In the genomic region with DNA sequence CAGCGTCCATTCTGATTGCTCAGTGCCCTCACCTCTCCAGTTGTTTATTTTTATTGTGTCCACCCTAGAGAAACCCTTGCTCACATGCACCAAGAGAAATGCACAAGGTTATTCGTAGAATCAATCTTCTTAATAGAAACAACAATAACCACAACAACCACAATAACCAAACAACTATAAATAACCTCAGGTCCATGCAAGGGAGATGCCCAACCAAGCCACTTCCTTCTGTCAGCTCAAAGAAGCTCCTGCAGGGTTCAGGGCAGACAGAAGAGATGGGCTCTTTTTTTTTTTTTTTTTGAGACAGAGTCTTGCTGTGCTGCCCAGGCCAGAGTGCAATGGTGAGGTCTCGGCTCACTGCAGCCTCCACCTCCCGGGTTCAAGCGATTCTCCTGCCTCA, we compare ENCODE assay signal across 18 cellular contexts. TPM values are rescaled to one million over a fixed set of nuclear protein-coding genes. Genes with fewer than 3 reads are reported as not detected.
DNase-seq lines count a peak whose midpoint lies in the region; ATAC-seq and TF ChIP-seq lines count a peak whose summit lies in the region.
"Had no signal": no experiment of that assay in that cellular context is flagged by ENCODE, and none has a peak within 500 bp of the region (broad histone marks: within the 10 kb centered on the region; RNA-seq: fewer than 3 reads in every experiment).

No MANE protein-coding gene starts in this region.

- no peaks in the 10 kb centered on the region for H4K20me1 ChIP-seq in KMS-11 (ENCODE audit: insufficient read depth)

- no peaks in the 10 kb centered on the region for H3K27me3 ChIP-seq in KMS-11 (ENCODE audit: insufficient read depth, low read depth)
- H3K27me3 ChIP-seq: Peyer's patch had no signal

- TF ChIP-seq CTCF in KMS-11 (conservative IDR thresholded peaks at IDR 0.05; ENCODE audit: low read depth, low read length), result no peak

- H3K9me3 Mint-ChIP-seq in activated naive CD8-positive, alpha-beta T cell treated with anti-CD3 and anti-CD28 coated beads, Interleukin-2, amount 10 ng/mL, durations not matched to agents 7 days and 5 days, result no peaks in the 10 kb centered on the region
- no peaks in the 10 kb centered on the region for H3K9me3 Mint-ChIP-seq in activated naive CD8-positive, alpha-beta T cell treated with anti-CD3 and anti-CD28 coated beads, Interleukin-2, amount 50 U/mL, for 24 hours
- H3K9me3 Mint-ChIP-seq in central memory CD8-positive, alpha-beta T cell, result no peaks in the 10 kb centered on the region
- H3K9me3 Mint-ChIP-seq in stimulated activated effector memory CD8-positive, alpha-beta T cell treated with anti-CD3 and anti-CD28 coated beads, Interleukin-12 subunit alpha, Interleukin-12 subunit beta, amount 100 ng/mL, for 72 hours, result no peaks in the 10 kb centered on the region
- H3K9me3 Mint-ChIP-seq: CD4-positive, alpha-beta T cell; H9 had no signal

- H3K27me3 Mint-ChIP-seq in activated naive CD8-positive, alpha-beta T cell treated with anti-CD3 and anti-CD28 coated beads, Interleukin-2, amount 10 ng/mL, durations not matched to agents 7 days and 5 days, result peaks cover 7% of the 10 kb centered on the region
- peaks cover 3% of the 10 kb centered on the region for H3K27me3 Mint-ChIP-seq in activated naive CD8-positive, alpha-beta T cell treated with anti-CD3 and anti-CD28 coated beads, Interleukin-2, amount 50 U/mL, for 24 hours
- H3K27me3 Mint-ChIP-seq in central memory CD8-positive, alpha-beta T cell, result no peaks in the 10 kb centered on the region
- H3K27me3 Mint-ChIP-seq: CD4-positive, alpha-beta T cell had no signal

- H3K36me3 ChIP-seq in KMS-11 (ENCODE audit: insufficient read depth), result no peaks in the 10 kb centered on the region
- H3K36me3 ChIP-seq: Peyer's patch had no signal

- H3K4me1 Mint-ChIP-seq in activated naive CD8-positive, alpha-beta T cell treated with anti-CD3 and anti-CD28 coated beads, Interleukin-2, amount 10 ng/mL, durations not matched to agents 7 days and 5 days, result peaks cover 14% of the 10 kb centered on the region
- peaks cover 18% of the 10 kb centered on the region for H3K4me1 Mint-ChIP-seq in activated naive CD8-positive, alpha-beta T cell treated with anti-CD3 and anti-CD28 coated beads, Interleukin-2, amount 50 U/mL, for 24 hours
- H3K4me1 Mint-ChIP-seq in central memory CD8-positive, alpha-beta T cell, result peaks cover 15% of the 10 kb centered on the region
- peaks cover 14% of the 10 kb centered on the region for H3K4me1 Mint-ChIP-seq in stimulated activated effector memory CD8-positive, alpha-beta T cell treated with anti-CD3 and anti-CD28 coated beads, Interleukin-12 subunit alpha, Interleukin-12 subunit beta, amount 100 ng/mL, for 72 hours

- no peak overlapping the region for H3K27ac Mint-ChIP-seq in activated naive CD8-positive, alpha-beta T cell treated with anti-CD3 and anti-CD28 coated beads, Interleukin-2, amount 10 ng/mL, durations not matched to agents 7 days and 5 days
- H3K27ac Mint-ChIP-seq in activated naive CD8-positive, alpha-beta T cell treated with anti-CD3 and anti-CD28 coated beads, Interleukin-2, amount 50 U/mL, for 24 hours, result no peak overlapping the region
- peak overlapping the region; percentile 74 for H3K27ac Mint-ChIP-seq in central memory CD8-positive, alpha-beta T cell (ENCODE audit: low read depth)
- no peak overlapping the region for H3K27ac Mint-ChIP-seq in stimulated activated effector memory CD8-positive, alpha-beta T cell treated with anti-CD3 and anti-CD28 coated beads, Interleukin-12 subunit alpha, Interleukin-12 subunit beta, amount 100 ng/mL, for 72 hours
- H3K27ac Mint-ChIP-seq: CD4-positive, alpha-beta T cell; H9 had no signal

- H3K9ac ChIP-seq in KMS-11, result no peak overlapping the region

- H3K4me1 ChIP-seq in KMS-11 (ENCODE audit: low read depth, poor library complexity, severe bottlenecking), result peaks cover 74% of the 10 kb centered on the region
- H3K4me1 ChIP-seq: Peyer's patch had no signal

- H3K4me3 Mint-ChIP-seq in activated naive CD8-positive, alpha-beta T cell treated with anti-CD3 and anti-CD28 coated beads, Interleukin-2, amount 10 ng/mL, durations not matched to agents 7 days and 5 days, result peak overlapping the region; percentile 21
- no peak overlapping the region for H3K4me3 Mint-ChIP-seq in activated naive CD8-positive, alpha-beta T cell treated with anti-CD3 and anti-CD28 coated beads, Interleukin-2, amount 50 U/mL, for 24 hours
- H3K4me3 Mint-ChIP-seq in central memory CD8-positive, alpha-beta T cell, result no peak overlapping the region
- H3K4me3 Mint-ChIP-seq in stimulated activated effector memory CD8-positive, alpha-beta T cell treated with anti-CD3 and anti-CD28 coated beads, Interleukin-12 subunit alpha, Interleukin-12 subunit beta, amount 100 ng/mL, for 72 hours, result no peak overlapping the region
- H3K4me3 Mint-ChIP-seq: CD4-positive, alpha-beta T cell; H9 had no signal

- no peak overlapping the region for H2AFZ ChIP-seq in KMS-11 (ENCODE audit: low read depth)

- ATAC-seq in activated naive CD8-positive, alpha-beta T cell treated with anti-CD3 and anti-CD28 coated beads, Interleukin-2, amount 10 ng/mL, durations not matched to agents 7 days and 5 days (ENCODE audit: low read depth), result no peak
- ATAC-seq in activated naive CD8-positive, alpha-beta T cell treated with anti-CD3 and anti-CD28 coated beads, Interleukin-2, amount 50 U/mL, for 24 hours, result no peak
- ATAC-seq in central memory CD8-positive, alpha-beta T cell (replicated peaks; ENCODE audit: extremely low read depth, poor library complexity, severe bottlenecking), result no peak
- no peak for ATAC-seq in HG03520 (IDR thresholded peaks at IDR 0.05; ENCODE audit: unreplicated experiment)
- no peak for ATAC-seq in activated CD4-positive, CD25-positive, alpha-beta regulatory T cell treated with anti-CD3 and anti-CD28 coated beads, Interleukin-2, amount 50 U/mL, for 24 hours
- no peak for ATAC-seq in stimulated activated effector memory CD8-positive, alpha-beta T cell treated with anti-CD3 and anti-CD28 coated beads, Interleukin-12 subunit alpha, Interleukin-12 subunit beta, amount 100 ng/mL, for 72 hours
- ATAC-seq: SK-N-SH treated with all-trans-retinoic acid at 6 μM for 48 hours had no signal

- no peak overlapping the region for H3K4me3 ChIP-seq in KMS-11 (IDR thresholded peaks at IDR 0.05; ENCODE audit: insufficient read depth, low read depth, low read length)
- H3K4me3 ChIP-seq: Peyer's patch had no signal

- H3K4me2 ChIP-seq in KMS-11, result peak overlapping the region; percentile 37

- H3K79me2 ChIP-seq in KMS-11 (ENCODE audit: insufficient read depth, low read depth), result no peaks in the 10 kb centered on the region

- peak overlapping the region; percentile 83; the same call in 1 of the 2 replicates for H3K27ac ChIP-seq in KMS-11
- H3K27ac ChIP-seq: Peyer's patch had no signal

- no peaks in the 10 kb centered on the region for H3K36me3 Mint-ChIP-seq in activated naive CD8-positive, alpha-beta T cell treated with anti-CD3 and anti-CD28 coated beads, Interleukin-2, amount 10 ng/mL, durations not matched to agents 7 days and 5 days
- no peaks in the 10 kb centered on the region for H3K36me3 Mint-ChIP-seq in activated naive CD8-positive, alpha-beta T cell treated with anti-CD3 and anti-CD28 coated beads, Interleukin-2, amount 50 U/mL, for 24 hours (ENCODE audit: low read depth)
- H3K36me3 Mint-ChIP-seq in central memory CD8-positive, alpha-beta T cell (ENCODE audit: insufficient read depth), result no peaks in the 10 kb centered on the region
- H3K36me3 Mint-ChIP-seq in stimulated activated effector memory CD8-positive, alpha-beta T cell treated with anti-CD3 and anti-CD28 coated beads, Interleukin-12 subunit alpha, Interleukin-12 subunit beta, amount 100 ng/mL, for 72 hours, result no peaks in the 10 kb centered on the region

- no peak for DNase-seq in activated naive CD8-positive, alpha-beta T cell treated with anti-CD3 and anti-CD28 coated beads, Interleukin-2, amount 10 ng/mL, durations not matched to agents 7 days and 5 days
- no peak for DNase-seq in activated naive CD8-positive, alpha-beta T cell treated with anti-CD3 and anti-CD28 coated beads, Interleukin-2, amount 50 U/mL, for 24 hours
- no peak for DNase-seq in central memory CD8-positive, alpha-beta T cell (ENCODE audit: low spot score in 2 of 2)
- no peak for DNase-seq in stimulated activated effector memory CD8-positive, alpha-beta T cell treated with anti-CD3 and anti-CD28 coated beads, Interleukin-12 subunit alpha, Interleukin-12 subunit beta, amount 100 ng/mL, for 72 hours (ENCODE audit: low spot score in 2 of 2)
- DNase-seq: AML-193; Calu3; CD4-positive, alpha-beta T cell; H9; NCI-H187 treated with DMSO at 0.1 percent for 48 hours; NCI-H2171; NCI-H774; Peyer's patch; SHP77 had no signal

- POLR2A ChIA-PET in activated naive CD8-positive, alpha-beta T cell treated with anti-CD3 and anti-CD28 coated beads, Interleukin-2, amount 10 ng/mL, durations not matched to agents 7 days and 5 days (lab: Charles Lee), result no interaction called here

RNA-seq across cellular contexts. Expression of a gene that starts 14.9 kb away (rescaled TPM):
- 10 to 100 TPM; 68.8 to 72.5 TPM for total RNA-seq in activated naive CD8-positive, alpha-beta T cell treated with anti-CD3 and anti-CD28 coated beads, Interleukin-2, amount 10 ng/mL, durations not matched to agents 7 days and 5 days

RNA-seq across cellular contexts. Expression of a gene that starts 39.9 kb away (rescaled TPM):
- not detected for total RNA-seq in activated naive CD8-positive, alpha-beta T cell treated with anti-CD3 and anti-CD28 coated beads, Interleukin-2, amount 10 ng/mL, durations not matched to agents 7 days and 5 days
- total RNA-seq: Peyer's patch had no signal

RNA-seq across cellular contexts. Expression of a gene that starts 53.0 kb away (rescaled TPM):
- total RNA-seq in activated naive CD8-positive, alpha-beta T cell treated with anti-CD3 and anti-CD28 coated beads, Interleukin-2, amount 10 ng/mL, durations not matched to agents 7 days and 5 days, result not detected
- total RNA-seq: Calu3, NCI-H460 had no signal
